ENCODE assay signal across 1 cellular context in genomic region chr4:88823058-88823919, GRCh38.
TF ChIP-seq lines count a peak whose summit lies in the region.

No MANE protein-coding gene starts in this region.

TF ChIP-seq in HepG2, 621 proteins besides CTCF, POLR2A, EP300 and RAD21 (continued from another document and continues in another):
- TF ChIP-seq ARID4A (CRISPR knock-in tag; IDR thresholded peaks at IDR 0.05; ENCODE audit: borderline replicate concordance) (peak; percentile 65; the same call in 1 of the 2 replicates), ZNF24 (IDR thresholded peaks at IDR 0.05) (no peak), ZZZ3 (CRISPR knock-in tag; IDR thresholded peaks at IDR 0.05; ENCODE audit: borderline replicate concordance) (no peak), EED (CRISPR knock-in tag; IDR thresholded peaks at IDR 0.05) (no peak), CENPBD1 (CRISPR knock-in tag; IDR thresholded peaks at IDR 0.05; ENCODE audit: borderline replicate concordance, low read depth) (no peak), ZFP90 (CRISPR knock-in tag; IDR thresholded peaks at IDR 0.05; ENCODE audit: borderline replicate concordance) (no peak), NR1H2 (CRISPR knock-in tag; IDR thresholded peaks at IDR 0.05; ENCODE audit: borderline replicate concordance, low read depth) (no peak), MTA1 (CRISPR knock-in tag; IDR thresholded peaks at IDR 0.05; ENCODE audit: borderline replicate concordance) (no peak), DMAP1 (CRISPR knock-in tag; IDR thresholded peaks at IDR 0.05) (no peak), ZNF557 (CRISPR knock-in tag; IDR thresholded peaks at IDR 0.05) (0 out of 2 replicates have a peak, but pooled peaks have one; percentile 9), ZNF788 (CRISPR knock-in tag; IDR thresholded peaks at IDR 0.05; ENCODE audit: borderline replicate concordance) (peak; percentile 64), MBD4 (IDR thresholded peaks at IDR 0.05; ENCODE audit: borderline replicate concordance, low read length) (no peak), HNRNPH1 (optimal IDR thresholded peaks at IDR 0.05; ENCODE audit: low read depth, low read length) (no peak), ZC3H4 (CRISPR knock-in tag; IDR thresholded peaks at IDR 0.05; ENCODE audit: borderline replicate concordance) (no peak), KMT2B (CRISPR knock-in tag; IDR thresholded peaks at IDR 0.05) (no peak), YY1 (IDR thresholded peaks at IDR 0.05; ENCODE audit: insufficient read depth, insufficient replicate concordance, low read depth, low read length) (no peak), MZF1 (CRISPR knock-in tag; IDR thresholded peaks at IDR 0.05; ENCODE audit: borderline replicate concordance) (no peak), PRDM15 (CRISPR knock-in tag; IDR thresholded peaks at IDR 0.05) (no peak), MAF1 (CRISPR knock-in tag; IDR thresholded peaks at IDR 0.05; ENCODE audit: borderline replicate concordance) (no peak), BCLAF1 (IDR thresholded peaks at IDR 0.05) (no peak), FOXM1 (CRISPR knock-in tag; IDR thresholded peaks at IDR 0.05) (no peak), ZMYM2 (CRISPR knock-in tag; IDR thresholded peaks at IDR 0.05) (no peak), HNF1A (IDR thresholded peaks at IDR 0.05; ENCODE audit: low read depth) (0 out of 2 replicates have a peak, but pooled peaks have one; percentile 10), HNF1A (CRISPR knock-in tag; IDR thresholded peaks at IDR 0.05; ENCODE audit: borderline replicate concordance) (no peak), THAP8 (CRISPR knock-in tag; IDR thresholded peaks at IDR 0.05; ENCODE audit: borderline replicate concordance) (no peak), HDAC6 (IDR thresholded peaks at IDR 0.05; ENCODE audit: low read depth, low read length) (no peak), RAD51 (IDR thresholded peaks at IDR 0.05; ENCODE audit: borderline replicate concordance) (no peak), IKZF4 (CRISPR knock-in tag; IDR thresholded peaks at IDR 0.05; ENCODE audit: borderline replicate concordance, low read depth, not compliant biosample characterization) (no peak), ARID3A (IDR thresholded peaks at IDR 0.05; ENCODE audit: low read depth, low read length) (no peak), ZNF839 (CRISPR knock-in tag; IDR thresholded peaks at IDR 0.05; ENCODE audit: borderline replicate concordance) (no peak), RFX1 (IDR thresholded peaks at IDR 0.05) (no peak), ZNF672 (CRISPR knock-in tag; IDR thresholded peaks at IDR 0.05) (no peak), ZNF234 (CRISPR knock-in tag; conservative IDR thresholded peaks at IDR 0.05) (no peak), IRF1 (CRISPR knock-in tag; IDR thresholded peaks at IDR 0.05; ENCODE audit: low read depth) (no peak), ZNF790 (CRISPR knock-in tag; IDR thresholded peaks at IDR 0.05; ENCODE audit: borderline replicate concordance) (no peak), E2F2 (CRISPR knock-in tag; IDR thresholded peaks at IDR 0.05; ENCODE audit: borderline replicate concordance) (no peak), GMEB1 (CRISPR knock-in tag; IDR thresholded peaks at IDR 0.05; ENCODE audit: borderline replicate concordance) (0 out of 2 replicates have a peak, but pooled peaks have one; percentile 16), ZFP1 (CRISPR knock-in tag; IDR thresholded peaks at IDR 0.05) (no peak)
